15 cellular contexts compared by ENCODE assay signal in the genomic region with DNA sequence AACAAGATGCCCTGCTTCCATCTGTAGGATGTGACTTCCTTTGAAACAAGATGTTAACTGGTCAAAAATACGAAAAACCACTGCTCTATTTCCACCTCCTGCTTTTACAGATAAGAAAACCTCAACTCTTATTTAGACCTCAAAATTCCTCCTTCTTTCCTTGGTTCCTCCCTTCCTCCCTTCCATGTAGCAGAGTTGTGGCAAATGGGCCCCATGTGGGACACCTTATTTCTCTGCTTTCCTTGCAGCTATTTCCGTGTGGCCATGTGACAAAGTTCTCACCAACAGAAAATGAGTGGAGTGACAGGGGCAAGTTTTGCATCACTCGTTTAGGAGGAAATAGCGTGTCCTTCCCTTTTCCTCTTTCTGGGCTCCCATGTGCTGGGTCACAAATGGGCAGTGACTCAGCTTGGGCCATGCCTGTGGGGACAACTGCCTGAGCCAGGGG.
DNase-seq lines count a peak whose midpoint lies in the region; ATAC-seq and TF ChIP-seq lines count a peak whose summit lies in the region.
"Had no signal": no experiment of that assay in that cellular context is flagged by ENCODE, and none has a peak within 500 bp of the region (broad histone marks: within the 10 kb centered on the region; RNA-seq: fewer than 3 reads in every experiment).

No MANE protein-coding gene starts in this region.

- TF ChIP-seq POLR2A in testis (IDR thresholded peaks at IDR 0.05): no peak

- H3K4me3 ChIP-seq in HL-60 (replicated peaks; ENCODE audit: insufficient read depth, low read length): no peak overlapping the region
- H3K4me3 ChIP-seq in testis: no peak overlapping the region
- H3K4me3 ChIP-seq: thoracic aorta had no signal

- no peaks in the 10 kb centered on the region for H3K27me3 ChIP-seq in HL-60 (ENCODE audit: insufficient read depth, poor library complexity, severe bottlenecking)
- H3K27me3 ChIP-seq in testis: no peaks in the 10 kb centered on the region

- intact Hi-C loops in testis (cut with DNase I; ENCODE audit: low total_unique reads): no loop called here
- intact Hi-C loops in posterior vena cava (cut with DNase I): no loop called here

- no peak overlapping the region for H3K4me3 Mint-ChIP-seq in activated T-helper 17 cell treated with anti-CD3 and anti-CD28 coated beads, Interleukin-2, amount 50 U/mL, for 72 hours
- H3K4me3 Mint-ChIP-seq: activated naive CD8-positive, alpha-beta T cell treated with anti-CD3 and anti-CD28 coated beads, Interleukin-2, amount 10 ng/mL, durations not matched to agents 7 days and 5 days; activated T-helper 1 cell treated with anti-CD3 and anti-CD28 coated beads, Interleukin-12 subunit alpha, Interleukin-12 subunit beta, Interleukin-2, Interleukin-4 antibody, amounts not matched to agents 30 ng/mL and 10 ng/mL and 1 ng/mL, durations not matched to agents 14 hours and 24 hours and 36 hours; T-helper 17 cell had no signal

- ATAC-seq in activated T-helper 17 cell treated with anti-CD3 and anti-CD28 coated beads, Interleukin-2, amount 50 U/mL, for 72 hours (replicated peaks): no peak
- ATAC-seq: right cardiac atrium, T-helper 17 cell had no signal

- peak overlapping the region; percentile 10 for H3K27ac Mint-ChIP-seq in activated T-helper 17 cell treated with anti-CD3 and anti-CD28 coated beads, Interleukin-2, amount 50 U/mL, for 72 hours
- H3K27ac Mint-ChIP-seq: activated naive CD8-positive, alpha-beta T cell treated with anti-CD3 and anti-CD28 coated beads, Interleukin-2, amount 10 ng/mL, durations not matched to agents 7 days and 5 days; activated T-helper 1 cell treated with anti-CD3 and anti-CD28 coated beads, Interleukin-12 subunit alpha, Interleukin-12 subunit beta, Interleukin-2, Interleukin-4 antibody, amounts not matched to agents 30 ng/mL and 10 ng/mL and 1 ng/mL, durations not matched to agents 14 hours and 24 hours and 36 hours had no signal

- peak in 1 of 2 experiments; percentile 97 for DNase-seq in HL-60 (ENCODE audit: low read depth in 1 of 2, low spot score in 1 of 2)
- peak; percentile 78 for DNase-seq in NOMO-1 treated with DMSO at 0.1 percent for 48 hours (lab: John Stamatoyannopoulos, UW; ENCODE audit: unreplicated experiment)
- peak; percentile 8 for DNase-seq in testis
- DNase-seq in NCI-H187 treated with DMSO at 0.1 percent for 48 hours (lab: John Stamatoyannopoulos, UW): no peak
- no peak for DNase-seq in posterior vena cava (ENCODE audit: low spot score)
- no peak for DNase-seq in GOT3 (lab: John Stamatoyannopoulos, UW)
- DNase-seq: activated naive CD8-positive, alpha-beta T cell treated with anti-CD3 and anti-CD28 coated beads, Interleukin-2, amount 10 ng/mL, durations not matched to agents 7 days and 5 days; NCI-H1930; NCI-H345; nucleus accumbens; right cardiac atrium; T-helper 17 cell had no signal

- H3K27me3 Mint-ChIP-seq in activated T-helper 17 cell treated with anti-CD3 and anti-CD28 coated beads, Interleukin-2, amount 50 U/mL, for 72 hours: no peaks in the 10 kb centered on the region
- H3K27me3 Mint-ChIP-seq: activated naive CD8-positive, alpha-beta T cell treated with anti-CD3 and anti-CD28 coated beads, Interleukin-2, amount 10 ng/mL, durations not matched to agents 7 days and 5 days; T-helper 17 cell had no signal

- H3K27ac ChIP-seq in HL-60 (replicated peaks) (peak overlapping the region; percentile 67), testis (no peak overlapping the region)
- H3K27ac ChIP-seq: thoracic aorta had no signal

- no peaks in the 10 kb centered on the region for H3K4me1 ChIP-seq in testis

- no peaks in the 10 kb centered on the region for H3K36me3 ChIP-seq in testis (ENCODE audit: low read depth, missing control alignments)
- H3K36me3 ChIP-seq: thoracic aorta had no signal

- H3K9me3 ChIP-seq in testis: no peaks in the 10 kb centered on the region

- H3K4me1 Mint-ChIP-seq in activated T-helper 17 cell treated with anti-CD3 and anti-CD28 coated beads, Interleukin-2, amount 50 U/mL, for 72 hours: no peaks in the 10 kb centered on the region

- WGBS in testis, 2 donors: 79 to 85% methylated on average over 4 of the region's 4 CpGs

- TF ChIP-seq CTCF in HL-60 (IDR thresholded peaks at IDR 0.05; ENCODE audit: insufficient read depth, low read length) (no peak), testis (IDR thresholded peaks at IDR 0.05) (no peak)

- peaks cover 8% of the 10 kb centered on the region for H3K9me3 Mint-ChIP-seq in activated T-helper 17 cell treated with anti-CD3 and anti-CD28 coated beads, Interleukin-2, amount 50 U/mL, for 72 hours

- no peaks in the 10 kb centered on the region for H3K36me3 Mint-ChIP-seq in activated T-helper 17 cell treated with anti-CD3 and anti-CD28 coated beads, Interleukin-2, amount 50 U/mL, for 72 hours (ENCODE audit: low read depth)
- H3K36me3 Mint-ChIP-seq: activated naive CD8-positive, alpha-beta T cell treated with anti-CD3 and anti-CD28 coated beads, Interleukin-2, amount 10 ng/mL, durations not matched to agents 7 days and 5 days had no signal

Comparison
In these comparisons a context has a peak if more than half of its experiments do, and no peak if none do; other contexts are left out.
1. DNase-seq: peak in NOMO-1 treated with DMSO at 0.1 percent for 48 hours (single experiment) and testis (single experiment); none in NCI-H187 treated with DMSO at 0.1 percent for 48 hours (single experiment), posterior vena cava (single experiment) and GOT3 (single experiment).